ENCODE assay signal across 2 cellular contexts in the genomic region with DNA sequence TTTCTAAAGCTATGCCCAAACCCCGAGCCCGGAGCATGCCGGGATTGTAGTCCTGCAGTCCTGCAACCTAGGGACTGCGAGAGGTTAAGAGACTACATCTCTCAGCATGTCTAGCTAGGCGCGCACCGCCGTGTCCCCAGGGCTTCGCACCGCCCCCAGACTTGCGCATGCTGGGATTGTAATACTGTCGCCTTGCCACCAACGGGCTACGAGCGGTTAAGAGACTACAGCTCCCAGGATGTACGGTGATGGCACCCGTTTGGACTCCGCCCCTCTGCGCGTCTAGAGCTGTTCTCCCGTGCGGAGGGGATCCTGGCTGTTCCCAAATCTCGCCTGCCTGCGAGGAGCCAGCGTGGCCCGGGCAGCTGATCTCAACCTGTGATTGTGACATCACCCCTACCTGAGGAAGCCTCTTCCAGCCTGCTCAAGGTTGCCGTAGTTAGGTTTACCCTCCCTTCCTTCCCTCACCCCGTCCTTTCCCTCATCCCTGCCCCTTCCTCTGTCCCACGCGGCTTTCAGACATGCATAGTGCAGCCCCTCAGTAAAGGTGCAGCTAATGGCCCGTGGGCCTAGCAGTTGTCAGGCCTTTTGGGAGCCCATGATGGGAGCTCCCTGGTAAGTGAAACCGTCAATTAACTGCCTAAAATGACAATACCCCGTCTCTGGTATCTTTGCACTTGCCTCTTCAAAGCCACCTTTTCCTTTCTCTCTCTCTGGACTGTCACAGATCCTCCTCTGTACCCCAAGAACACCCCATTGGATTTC.
TF ChIP-seq lines count a peak whose summit lies in the region.

No MANE protein-coding gene starts in this region.

TF ChIP-seq in HEK293, 187 proteins besides CTCF, POLR2A, EP300 and RAD21 (continued from another document and continues in another):
- no peak for TF ChIP-seq PRDM6 (tag by site-specific recombination; IDR thresholded peaks at IDR 0.05)
- 0 out of 2 replicates have a peak, but pooled peaks have one; percentile 45 for TF ChIP-seq ZNF423 (tag by site-specific recombination; IDR thresholded peaks at IDR 0.05)
- no peak for TF ChIP-seq ZNF843 (tag by site-specific recombination; IDR thresholded peaks at IDR 0.05)
- TF ChIP-seq, protein P1, sequence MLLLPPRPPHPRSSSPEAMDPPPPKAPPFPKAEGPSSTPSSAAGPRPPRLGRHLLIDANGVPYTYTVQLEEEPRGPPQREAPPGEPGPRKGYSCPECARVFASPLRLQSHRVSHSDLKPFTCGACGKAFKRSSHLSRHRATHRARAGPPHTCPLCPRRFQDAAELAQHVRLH (tag by site-specific recombination; IDR thresholded peaks at IDR 0.05): no peak
- peak; percentile 99 for TF ChIP-seq ZNF341 (tag by site-specific recombination; IDR thresholded peaks at IDR 0.05; ENCODE audit: low read depth)
- peak; percentile 97 for TF ChIP-seq ZBTB48 (tag by site-specific recombination; IDR thresholded peaks at IDR 0.05)
- peak; percentile 90 for TF ChIP-seq KLF8 (tag by site-specific recombination; IDR thresholded peaks at IDR 0.05)
- TF ChIP-seq GFI1B (tag by site-specific recombination; IDR thresholded peaks at IDR 0.05): no peak
- no peak for TF ChIP-seq KLF9 (tag by site-specific recombination; IDR thresholded peaks at IDR 0.05; ENCODE audit: low read depth)
- TF ChIP-seq SP2 (tag by site-specific recombination; IDR thresholded peaks at IDR 0.05): peak; percentile 75
- TF ChIP-seq TRIM28 (IDR thresholded peaks at IDR 0.05; ENCODE audit: borderline replicate concordance, low read length): peak; percentile 82; the same call in 1 of the 2 replicates
- TF ChIP-seq GLIS1 (tag by site-specific recombination; IDR thresholded peaks at IDR 0.05): no peak
- TF ChIP-seq, protein P2, sequence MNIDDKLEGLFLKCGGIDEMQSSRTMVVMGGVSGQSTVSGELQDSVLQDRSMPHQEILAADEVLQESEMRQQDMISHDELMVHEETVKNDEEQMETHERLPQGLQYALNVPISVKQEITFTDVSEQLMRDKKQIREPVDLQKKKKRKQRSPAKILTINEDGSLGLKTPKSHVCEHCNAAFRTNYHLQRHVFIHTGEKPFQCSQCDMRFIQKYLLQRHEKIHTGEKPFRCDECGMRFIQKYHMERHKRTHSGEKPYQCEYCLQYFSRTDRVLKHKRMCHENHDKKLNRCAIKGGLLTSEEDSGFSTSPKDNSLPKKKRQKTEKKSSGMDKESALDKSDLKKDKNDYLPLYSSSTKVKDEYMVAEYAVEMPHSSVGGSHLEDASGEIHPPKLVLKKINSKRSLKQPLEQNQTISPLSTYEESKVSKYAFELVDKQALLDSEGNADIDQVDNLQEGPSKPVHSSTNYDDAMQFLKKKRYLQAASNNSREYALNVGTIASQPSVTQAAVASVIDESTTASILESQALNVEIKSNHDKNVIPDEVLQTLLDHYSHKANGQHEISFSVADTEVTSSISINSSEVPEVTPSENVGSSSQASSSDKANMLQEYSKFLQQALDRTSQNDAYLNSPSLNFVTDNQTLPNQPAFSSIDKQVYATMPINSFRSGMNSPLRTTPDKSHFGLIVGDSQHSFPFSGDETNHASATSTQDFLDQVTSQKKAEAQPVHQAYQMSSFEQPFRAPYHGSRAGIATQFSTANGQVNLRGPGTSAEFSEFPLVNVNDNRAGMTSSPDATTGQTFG (tag by site-specific recombination; IDR thresholded peaks at IDR 0.05; ENCODE audit: borderline replicate concordance): no peak
- no peak for TF ChIP-seq ZNF513 (tag by site-specific recombination; IDR thresholded peaks at IDR 0.05)
- TF ChIP-seq ZNF280D (tag by site-specific recombination; IDR thresholded peaks at IDR 0.05): no peak
- no peak for TF ChIP-seq ZNF138 (tag by site-specific recombination; IDR thresholded peaks at IDR 0.05; ENCODE audit: borderline replicate concordance)
- no peak for TF ChIP-seq ZNF146 (tag by site-specific recombination; IDR thresholded peaks at IDR 0.05)
- no peak for TF ChIP-seq ZNF626 (tag by site-specific recombination; IDR thresholded peaks at IDR 0.05)
- no peak for TF ChIP-seq SALL2 (tag by site-specific recombination; IDR thresholded peaks at IDR 0.05; ENCODE audit: borderline replicate concordance)

TF ChIP-seq in GM12878, 131 proteins besides CTCF, POLR2A, EP300 and RAD21 (continued from another document):
- TF ChIP-seq CBX3 (IDR thresholded peaks at IDR 0.05; ENCODE audit: borderline replicate concordance, low read depth): no peak
- TF ChIP-seq LARP7 (IDR thresholded peaks at IDR 0.05): 0 out of 2 replicates have a peak, but pooled peaks have one; percentile 45
- no peak for TF ChIP-seq NFIC (IDR thresholded peaks at IDR 0.05; ENCODE audit: low read depth, low read length)
- TF ChIP-seq IKZF2 (IDR thresholded peaks at IDR 0.05): peak; percentile 40 to 55; a peak in 3 of 4 replicates
- 0 out of 3 replicates have a peak, but pooled peaks have one; percentile 45 for TF ChIP-seq POU2F2 (IDR thresholded peaks at IDR 0.05; ENCODE audit: borderline replicate concordance, low read depth, low read length)
- 0 out of 2 replicates have a peak, but pooled peaks have one; percentile 26 for TF ChIP-seq E2F4 (IDR thresholded peaks at IDR 0.05; ENCODE audit: low read depth, low read length)
- TF ChIP-seq, protein P3, sequence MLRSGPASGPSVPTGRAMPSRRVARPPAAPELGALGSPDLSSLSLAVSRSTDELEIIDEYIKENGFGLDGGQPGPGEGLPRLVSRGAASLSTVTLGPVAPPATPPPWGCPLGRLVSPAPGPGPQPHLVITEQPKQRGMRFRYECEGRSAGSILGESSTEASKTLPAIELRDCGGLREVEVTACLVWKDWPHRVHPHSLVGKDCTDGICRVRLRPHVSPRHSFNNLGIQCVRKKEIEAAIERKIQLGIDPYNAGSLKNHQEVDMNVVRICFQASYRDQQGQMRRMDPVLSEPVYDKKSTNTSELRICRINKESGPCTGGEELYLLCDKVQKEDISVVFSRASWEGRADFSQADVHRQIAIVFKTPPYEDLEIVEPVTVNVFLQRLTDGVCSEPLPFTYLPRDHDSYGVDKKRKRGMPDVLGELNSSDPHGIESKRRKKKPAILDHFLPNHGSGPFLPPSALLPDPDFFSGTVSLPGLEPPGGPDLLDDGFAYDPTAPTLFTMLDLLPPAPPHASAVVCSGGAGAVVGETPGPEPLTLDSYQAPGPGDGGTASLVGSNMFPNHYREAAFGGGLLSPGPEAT (IDR thresholded peaks at IDR 0.05; ENCODE audit: low read depth): 0 out of 2 replicates have a peak, but pooled peaks have one; percentile 23
- no peak for TF ChIP-seq SPI1 (IDR thresholded peaks at IDR 0.05; ENCODE audit: borderline replicate concordance, insufficient read depth, low read depth, low read length)
- TF ChIP-seq POLR2AphosphoS5 (IDR thresholded peaks at IDR 0.05; ENCODE audit: low read length): peak; percentile 57; the same call in 1 of the 2 replicates
- no peak for TF ChIP-seq KDM1A (IDR thresholded peaks at IDR 0.05; ENCODE audit: borderline replicate concordance)
- TF ChIP-seq MTA3 (IDR thresholded peaks at IDR 0.05; ENCODE audit: borderline replicate concordance, low read length): no peak
- TF ChIP-seq ATF7 (IDR thresholded peaks at IDR 0.05; ENCODE audit: low read depth): peak; percentile 54
- TF ChIP-seq MEF2A (IDR thresholded peaks at IDR 0.05; ENCODE audit: insufficient read depth, low read depth, low read length): no peak
- TF ChIP-seq IKZF1 (conservative IDR thresholded peaks at IDR 0.05): peak; percentile 89
- TF ChIP-seq BACH1 (IDR thresholded peaks at IDR 0.05; ENCODE audit: borderline replicate concordance): peak; percentile 4; the same call in 1 of the 2 replicates
- TF ChIP-seq FOS (IDR thresholded peaks at IDR 0.05; ENCODE audit: borderline replicate concordance, extremely low read depth, insufficient read length): no peak
- TF ChIP-seq, protein P4, sequence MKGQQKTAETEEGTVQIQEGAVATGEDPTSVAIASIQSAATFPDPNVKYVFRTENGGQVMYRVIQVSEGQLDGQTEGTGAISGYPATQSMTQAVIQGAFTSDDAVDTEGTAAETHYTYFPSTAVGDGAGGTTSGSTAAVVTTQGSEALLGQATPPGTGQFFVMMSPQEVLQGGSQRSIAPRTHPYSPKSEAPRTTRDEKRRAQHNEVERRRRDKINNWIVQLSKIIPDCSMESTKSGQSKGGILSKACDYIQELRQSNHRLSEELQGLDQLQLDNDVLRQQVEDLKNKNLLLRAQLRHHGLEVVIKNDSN (IDR thresholded peaks at IDR 0.05; ENCODE audit: borderline replicate concordance, extremely low read length, insufficient read depth, low read depth, low read length): no peak
- TF ChIP-seq CREM (IDR thresholded peaks at IDR 0.05; ENCODE audit: low read depth): peak; percentile 86
- TF ChIP-seq EGR1 (IDR thresholded peaks at IDR 0.05; ENCODE audit: borderline replicate concordance in 1 of 2, low read depth in 2 of 2, low read length in 2 of 2): peak in 1 of 2 experiments; percentile 77; a peak in 2 of 3 replicates
- TF ChIP-seq YY1 (IDR thresholded peaks at IDR 0.05; ENCODE audit: low read depth, low read length): peak; percentile 91
- TF ChIP-seq CHD4 (IDR thresholded peaks at IDR 0.05): no peak
- no peak for TF ChIP-seq SRF (IDR thresholded peaks at IDR 0.05; ENCODE audit: low read depth in 2 of 2, low read length in 2 of 2)
- TF ChIP-seq CREB1 (IDR thresholded peaks at IDR 0.05; ENCODE audit: low read depth): peak; percentile 88
- no peak for TF ChIP-seq ZNF274 (IDR thresholded peaks at IDR 0.05; ENCODE audit: insufficient read depth, insufficient read length)
- TF ChIP-seq IRF4 (IDR thresholded peaks at IDR 0.05; ENCODE audit: low read depth, low read length): 0 out of 2 replicates have a peak, but pooled peaks have one; percentile 45
- TF ChIP-seq CBX5 (IDR thresholded peaks at IDR 0.05; ENCODE audit: low read depth): 0 out of 2 replicates have a peak, but pooled peaks have one; percentile 3
- TF ChIP-seq KLF5 (IDR thresholded peaks at IDR 0.05; ENCODE audit: partially characterized antibody): no peak
- TF ChIP-seq, protein P5, sequence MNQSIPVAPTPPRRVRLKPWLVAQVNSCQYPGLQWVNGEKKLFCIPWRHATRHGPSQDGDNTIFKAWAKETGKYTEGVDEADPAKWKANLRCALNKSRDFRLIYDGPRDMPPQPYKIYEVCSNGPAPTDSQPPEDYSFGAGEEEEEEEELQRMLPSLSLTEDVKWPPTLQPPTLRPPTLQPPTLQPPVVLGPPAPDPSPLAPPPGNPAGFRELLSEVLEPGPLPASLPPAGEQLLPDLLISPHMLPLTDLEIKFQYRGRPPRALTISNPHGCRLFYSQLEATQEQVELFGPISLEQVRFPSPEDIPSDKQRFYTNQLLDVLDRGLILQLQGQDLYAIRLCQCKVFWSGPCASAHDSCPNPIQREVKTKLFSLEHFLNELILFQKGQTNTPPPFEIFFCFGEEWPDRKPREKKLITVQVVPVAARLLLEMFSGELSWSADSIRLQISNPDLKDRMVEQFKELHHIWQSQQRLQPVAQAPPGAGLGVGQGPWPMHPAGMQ (IDR thresholded peaks at IDR 0.05; ENCODE audit: borderline replicate concordance): no peak
- no peak for TF ChIP-seq JUNB (IDR thresholded peaks at IDR 0.05)
- peak; percentile 88 for TF ChIP-seq MEF2B (IDR thresholded peaks at IDR 0.05; ENCODE audit: partially characterized antibody, poor library complexity, severe bottlenecking)
- peak; percentile 63 for TF ChIP-seq SP1 (IDR thresholded peaks at IDR 0.05; ENCODE audit: low read depth, low read length)
- no peak for TF ChIP-seq ZZZ3 (IDR thresholded peaks at IDR 0.05; ENCODE audit: control insufficient read depth, insufficient read length, low read depth)
- no peak for TF ChIP-seq ETV6 (conservative IDR thresholded peaks at IDR 0.05 in 1 of 2, IDR thresholded peaks at IDR 0.05 in 1 of 2; ENCODE audit: borderline replicate concordance in 1 of 2, low read depth in 1 of 2)
- peak; percentile 52 to 79 for TF ChIP-seq BHLHE40 (IDR thresholded peaks at IDR 0.05; ENCODE audit: borderline replicate concordance in 1 of 2, low read depth in 2 of 2, low read length in 1 of 2)
- TF ChIP-seq, protein P6, sequence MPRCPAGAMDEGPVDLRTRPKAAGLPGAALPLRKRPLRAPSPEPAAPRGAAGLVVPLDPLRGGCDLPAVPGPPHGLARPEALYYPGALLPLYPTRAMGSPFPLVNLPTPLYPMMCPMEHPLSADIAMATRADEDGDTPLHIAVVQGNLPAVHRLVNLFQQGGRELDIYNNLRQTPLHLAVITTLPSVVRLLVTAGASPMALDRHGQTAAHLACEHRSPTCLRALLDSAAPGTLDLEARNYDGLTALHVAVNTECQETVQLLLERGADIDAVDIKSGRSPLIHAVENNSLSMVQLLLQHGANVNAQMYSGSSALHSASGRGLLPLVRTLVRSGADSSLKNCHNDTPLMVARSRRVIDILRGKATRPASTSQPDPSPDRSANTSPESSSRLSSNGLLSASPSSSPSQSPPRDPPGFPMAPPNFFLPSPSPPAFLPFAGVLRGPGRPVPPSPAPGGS (IDR thresholded peaks at IDR 0.05; ENCODE audit: borderline replicate concordance, insufficient read depth, low read depth, low read length, poor library complexity, severe bottlenecking): no peak
- TF ChIP-seq, protein P7, sequence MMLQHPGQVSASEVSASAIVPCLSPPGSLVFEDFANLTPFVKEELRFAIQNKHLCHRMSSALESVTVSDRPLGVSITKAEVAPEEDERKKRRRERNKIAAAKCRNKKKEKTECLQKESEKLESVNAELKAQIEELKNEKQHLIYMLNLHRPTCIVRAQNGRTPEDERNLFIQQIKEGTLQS (IDR thresholded peaks at IDR 0.05; ENCODE audit: borderline replicate concordance, extremely low read depth, low read depth, low read length): no peak
- TF ChIP-seq WRNIP1 (IDR thresholded peaks at IDR 0.05; ENCODE audit: borderline replicate concordance, low read depth, low read length): no peak
- peak; percentile 26; the same call in 1 of the 2 replicates for TF ChIP-seq MAX (IDR thresholded peaks at IDR 0.05; ENCODE audit: low read depth, low read length)
- TF ChIP-seq NR2C1 (IDR thresholded peaks at IDR 0.05): peak; percentile 64; the same call in 1 of the 2 replicates
- TF ChIP-seq SIX5 (IDR thresholded peaks at IDR 0.05; ENCODE audit: low read depth, low read length, severe bottlenecking): peak; percentile 73
- peak; percentile 85 for TF ChIP-seq HCFC1 (IDR thresholded peaks at IDR 0.05; ENCODE audit: low read length)
- TF ChIP-seq ZNF207 (IDR thresholded peaks at IDR 0.05; ENCODE audit: borderline replicate concordance): peak; percentile 8; the same call in 1 of the 2 replicates
- no peak; the same call in 1 of the 2 replicates for TF ChIP-seq RUNX3 (IDR thresholded peaks at IDR 0.05; ENCODE audit: low read length)
- no peak for TF ChIP-seq RAD51 (IDR thresholded peaks at IDR 0.05)
- peak; percentile 56; the same call in 1 of the 2 replicates for TF ChIP-seq MXI1 (IDR thresholded peaks at IDR 0.05; ENCODE audit: low read depth, low read length)
- peak; percentile 62; the same call in 1 of the 2 replicates for TF ChIP-seq CHD2 (IDR thresholded peaks at IDR 0.05; ENCODE audit: borderline replicate concordance, low read depth, low read length)
- TF ChIP-seq ZNF24 (IDR thresholded peaks at IDR 0.05): no peak
- TF ChIP-seq SREBF2 (IDR thresholded peaks at IDR 0.05; ENCODE audit: low read length): no peak
TF ChIP-seq in GM12878: peak in this region for 27.
